In genomic region chr18:3799515-3799914, GRCh38 we compare ENCODE assay signal across 1 cellular context.
TF ChIP-seq lines count a peak whose summit lies in the region.

No MANE protein-coding gene starts in this region.

TF ChIP-seq in GM23338, 12 proteins besides CTCF, POLR2A, EP300 and RAD21 (continued from another document):
- TF ChIP-seq ZNF462 (CRISPR knock-in tag; IDR thresholded peaks at IDR 0.05) (no peak), EZH2 (IDR thresholded peaks at IDR 0.05; ENCODE audit: low read depth, unreplicated experiment) (no peak), ZNF114 (CRISPR knock-in tag; IDR thresholded peaks at IDR 0.05) (no peak), JUNB (IDR thresholded peaks at IDR 0.05; ENCODE audit: unreplicated experiment) (no peak), STAT1 (IDR thresholded peaks at IDR 0.05; ENCODE audit: unreplicated experiment) (no peak), POLR2AphosphoS5 (IDR thresholded peaks at IDR 0.05; ENCODE audit: low read depth) (no peak), CREB1 (CRISPR knock-in tag; IDR thresholded peaks at IDR 0.05; ENCODE audit: low read depth) (no peak), EZH2phosphoT487 (IDR thresholded peaks at IDR 0.05; ENCODE audit: unreplicated experiment) (no peak), ZNF331 (CRISPR knock-in tag; IDR thresholded peaks at IDR 0.05; ENCODE audit: low read depth) (no peak)
